ENCODE assay signal across 17 cellular contexts in genomic region chr21:32916088-32916487, GRCh38.
"Had no signal": no experiment of that assay in that cellular context is flagged by ENCODE, and none has a peak within 500 bp of the region (broad histone marks: within the 10 kb centered on the region; RNA-seq: fewer than 3 reads in every experiment).

No MANE protein-coding gene starts in this region.

- H3K4me3 ChIP-seq: K562 had no signal

- H3K9me3 ChIP-seq: SK-N-SH had no signal

- H3K27ac Mint-ChIP-seq: IgD-negative memory B cell had no signal

- DNase-seq: MV-4-11, NCI-H1048, NCI-H1105, NCI-H146, NCI-H1694 treated with DMSO at 0.1 percent for 48 hours, NCI-H1930, NCI-H2081, NCI-H2107, NCI-H2227 treated with DMSO at 0.1 percent for 48 hours, NCI-H510A, NCI-H524 treated with DMSO at 0.1 percent for 48 hours, NCI-H774 had no signal

- H3K36me3 Mint-ChIP-seq: IgD-negative memory B cell had no signal

- H3K27ac ChIP-seq: HL-60, KMS-11 had no signal

- H3K4me3 Mint-ChIP-seq: IgD-negative memory B cell had no signal
